Comparison of ENCODE assay signal across 25 cellular contexts in the genomic region with DNA sequence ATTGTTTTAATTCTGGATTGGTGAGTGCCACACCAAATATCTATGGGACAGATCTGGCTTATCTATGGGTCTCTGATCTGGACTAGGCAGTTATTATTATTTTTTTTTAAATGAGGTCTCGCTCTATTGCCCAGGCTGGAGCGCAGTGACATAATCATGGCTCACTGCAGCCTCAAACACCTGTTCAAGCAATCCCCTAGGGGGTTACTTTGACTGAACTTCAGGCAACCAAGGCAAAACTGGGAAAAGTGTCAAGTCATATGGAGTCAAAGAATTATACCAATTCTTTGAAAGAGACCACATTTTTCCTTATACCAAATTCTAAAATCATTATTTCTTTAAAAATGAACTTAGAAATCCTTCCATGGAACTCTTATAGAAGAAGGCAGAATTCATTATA.
DNase-seq lines count a peak whose midpoint lies in the region; ATAC-seq, FAIRE-seq and TF ChIP-seq lines count a peak whose summit lies in the region.
"Had no signal": no experiment of that assay in that cellular context is flagged by ENCODE, and none has a peak within 500 bp of the region (broad histone marks: within the 10 kb centered on the region; RNA-seq: fewer than 3 reads in every experiment).

No MANE protein-coding gene starts in this region.

- FAIRE-seq in HTR-8/SVneo (lab: Jason Lieb, UNC): no peak
- FAIRE-seq: A549, GM18507 had no signal

- WGBS in hepatocyte (ENCODE audit: low lambda C conversion rate, missing lambda C conversion rate): 95% methylated on average over 2 of the region's 2 CpGs

- H3K4me1 ChIP-seq in hepatocyte (ENCODE audit: insufficient read depth): peaks cover 28% of the 10 kb centered on the region
- H3K4me1 ChIP-seq: A549, Caco-2, parathyroid adenoma had no signal

- no peak overlapping the region for H3K4me2 ChIP-seq in hepatocyte
- H3K4me2 ChIP-seq: A549 had no signal

- H2AFZ ChIP-seq in hepatocyte: no peak overlapping the region
- H2AFZ ChIP-seq: parathyroid adenoma had no signal

- H4K20me1 ChIP-seq in hepatocyte (ENCODE audit: insufficient read depth, poor library complexity, severe bottlenecking): no peaks in the 10 kb centered on the region

- CTCF ChIA-PET in GM10248 (lab: Yijun Ruan, JAX): interaction anchor here (1.3 to 2.4 kb wide), 3 partner anchors 9 to 15 kb away, joined by 3 to 12 read pairs (median 4); no protein-coding TSS in a partner anchor

- POLR2A ChIA-PET in GM10248 (lab: Yijun Ruan, JAX): no interaction called here

- H3K27ac ChIP-seq in hepatocyte: peak overlapping the region; percentile 2
- H3K27ac ChIP-seq: A549, dorsolateral prefrontal cortex, parathyroid adenoma, right lobe of liver had no signal

- H3K4me3 ChIP-seq in hepatocyte: no peak overlapping the region
- H3K4me3 ChIP-seq: A549, dorsolateral prefrontal cortex, HAP-1, MG63, right lobe of liver had no signal

- peak; percentile 26 for DNase-seq in NCI-H748 (lab: John Stamatoyannopoulos, UW; ENCODE audit: unreplicated experiment)
- no peak for DNase-seq in NCI-H748 treated with DMSO at 0.1 percent for 48 hours (lab: John Stamatoyannopoulos, UW)
- peak; percentile 58 to 74 for DNase-seq in NCI-H524 (lab: John Stamatoyannopoulos, UW)
- DNase-seq in hepatocyte (ENCODE audit: low spot score): no peak
- DNase-seq in HTR-8/SVneo (ENCODE audit: insufficient read length, low spot score): no peak
- no peak for DNase-seq in GM10248 (ENCODE audit: extremely low spot score)
- DNase-seq: activated CD4-positive, alpha-beta T cell treated with anti-CD3 and anti-CD28 coated beads, Interleukin-2, amount 10 ng/mL, durations not matched to agents 24 days and 14 days; activated naive CD8-positive, alpha-beta T cell treated with anti-CD3 and anti-CD28 coated beads for 36 hours; Caco-2; dorsolateral prefrontal cortex; left ventricle myocardium superior; midbrain; NCI-H1930; NK-92 treated with Interleukin-12 subunit alpha and Interleukin-12 subunit beta, amount 100 ng/mL, for 24 hours; right lobe of liver; SIG-M5 had no signal

- H3K9me3 ChIP-seq in hepatocyte (ENCODE audit: low read depth): no peaks in the 10 kb centered on the region
- H3K9me3 ChIP-seq: A549, Caco-2, HAP-1, MG63, right lobe of liver had no signal

- H3K27me3 ChIP-seq in hepatocyte: no peaks in the 10 kb centered on the region
- H3K27me3 ChIP-seq: dorsolateral prefrontal cortex, MG63, right lobe of liver had no signal

- TF ChIP-seq CTCF in hepatocyte (IDR thresholded peaks at IDR 0.05; ENCODE audit: poor library complexity) (no peak), GM10248 (IDR thresholded peaks at IDR 0.05; ENCODE audit: control extremely low read depth, extremely low read depth, low read depth, missing control alignments) (no peak)

- no peaks in the 10 kb centered on the region for H3K79me2 ChIP-seq in hepatocyte
- H3K79me2 ChIP-seq: parathyroid adenoma had no signal

- ATAC-seq in GM21825 (IDR thresholded peaks at IDR 0.05; ENCODE audit: unreplicated experiment): no peak
- no peak for ATAC-seq in HG03095 (IDR thresholded peaks at IDR 0.05; ENCODE audit: unreplicated experiment)
- ATAC-seq: A549; activated T-helper 17 cell treated with anti-CD3 and anti-CD28 coated beads, Interleukin-2, amount 50 U/mL, for 72 hours; left ventricle myocardium superior; Panc1; right lobe of liver had no signal

- H3K36me3 ChIP-seq in hepatocyte (replicated peaks; ENCODE audit: insufficient read depth, low read depth): no peaks in the 10 kb centered on the region
- H3K36me3 ChIP-seq: HAP-1, MG63 had no signal

- H3K9me2 ChIP-seq in hepatocyte (replicated peaks; ENCODE audit: insufficient read depth): no peaks in the 10 kb centered on the region

Comparison
In these comparisons a context has a peak if more than half of its experiments do, and no peak if none do; other contexts are left out.
1. DNase-seq: peak in NCI-H748 (single experiment) and NCI-H524 (2 of 2); none in NCI-H748 treated with DMSO at 0.1 percent for 48 hours (single experiment), hepatocyte (single experiment), HTR-8/SVneo (single experiment) and GM10248 (single experiment).